Comparison of ENCODE assay signal across 1 cellular context in the genomic region with DNA sequence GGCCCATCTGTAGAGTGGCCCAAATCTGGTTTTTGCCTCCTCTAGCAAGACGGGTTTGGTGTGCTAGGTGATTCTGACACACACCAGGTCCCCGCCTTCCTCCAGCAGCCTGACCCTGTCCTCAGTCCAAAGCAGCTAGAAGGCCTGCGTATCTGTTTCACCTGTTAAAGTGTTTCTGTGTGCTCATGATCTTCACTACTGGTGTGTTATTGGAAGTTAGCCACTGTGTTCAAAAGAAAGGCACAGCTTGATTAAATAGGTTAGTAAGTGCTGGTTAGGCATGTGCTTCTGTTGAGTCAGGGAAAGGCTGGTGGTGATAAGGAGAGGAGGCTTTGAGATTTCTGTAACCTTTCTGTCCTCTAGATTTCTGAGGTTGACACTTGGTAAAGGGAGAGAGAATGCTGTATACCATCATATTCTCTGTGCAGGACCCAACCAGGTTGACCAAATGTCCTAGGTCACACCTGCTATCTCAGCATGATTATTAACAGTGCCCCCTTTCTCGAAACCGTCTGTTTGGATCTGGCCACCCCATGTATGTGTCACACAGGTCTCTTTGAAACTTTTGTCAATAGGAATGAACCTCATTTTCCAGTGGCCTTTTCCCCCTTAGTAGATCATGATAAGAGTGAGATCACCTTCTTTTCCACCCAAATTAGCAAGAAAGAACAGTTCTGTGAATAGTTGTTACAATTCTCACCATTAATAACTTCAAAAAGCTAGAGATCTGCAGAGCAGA.
TF ChIP-seq lines count a peak whose summit lies in the region.

No MANE protein-coding gene starts in this region.

TF ChIP-seq in IMR-90, 13 proteins besides CTCF, POLR2A, EP300 and RAD21:
- TF ChIP-seq MAZ (IDR thresholded peaks at IDR 0.05; ENCODE audit: borderline replicate concordance, low read depth, low read length) (no peak), MAFK (IDR thresholded peaks at IDR 0.05; ENCODE audit: low read depth, low read length) (no peak), RFX5 (IDR thresholded peaks at IDR 0.05; ENCODE audit: low read depth, low read length) (no peak), CHD1 (IDR thresholded peaks at IDR 0.05; ENCODE audit: low read depth, low read length) (no peak), BHLHE40 (IDR thresholded peaks at IDR 0.05; ENCODE audit: low read depth, low read length) (no peak), CEBPB (IDR thresholded peaks at IDR 0.05; ENCODE audit: low read depth, low read length) (no peak), NFE2L2 (IDR thresholded peaks at IDR 0.05; ENCODE audit: low read depth, low read length) (no peak), FOS (IDR thresholded peaks at IDR 0.05; ENCODE audit: low read depth, low read length) (no peak), MXI1 (IDR thresholded peaks at IDR 0.05; ENCODE audit: borderline replicate concordance, low read depth, low read length) (no peak), SMC3 (IDR thresholded peaks at IDR 0.05; ENCODE audit: low read depth, low read length) (no peak), RCOR1 (IDR thresholded peaks at IDR 0.05; ENCODE audit: insufficient replicate concordance, low read length) (no peak)
- TF ChIP-seq, protein P1, sequence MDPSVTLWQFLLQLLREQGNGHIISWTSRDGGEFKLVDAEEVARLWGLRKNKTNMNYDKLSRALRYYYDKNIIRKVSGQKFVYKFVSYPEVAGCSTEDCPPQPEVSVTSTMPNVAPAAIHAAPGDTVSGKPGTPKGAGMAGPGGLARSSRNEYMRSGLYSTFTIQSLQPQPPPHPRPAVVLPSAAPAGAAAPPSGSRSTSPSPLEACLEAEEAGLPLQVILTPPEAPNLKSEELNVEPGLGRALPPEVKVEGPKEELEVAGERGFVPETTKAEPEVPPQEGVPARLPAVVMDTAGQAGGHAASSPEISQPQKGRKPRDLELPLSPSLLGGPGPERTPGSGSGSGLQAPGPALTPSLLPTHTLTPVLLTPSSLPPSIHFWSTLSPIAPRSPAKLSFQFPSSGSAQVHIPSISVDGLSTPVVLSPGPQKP (IDR thresholded peaks at IDR 0.05; ENCODE audit: borderline replicate concordance, low read depth, low read length) = no peak
- TF ChIP-seq, protein P2, sequence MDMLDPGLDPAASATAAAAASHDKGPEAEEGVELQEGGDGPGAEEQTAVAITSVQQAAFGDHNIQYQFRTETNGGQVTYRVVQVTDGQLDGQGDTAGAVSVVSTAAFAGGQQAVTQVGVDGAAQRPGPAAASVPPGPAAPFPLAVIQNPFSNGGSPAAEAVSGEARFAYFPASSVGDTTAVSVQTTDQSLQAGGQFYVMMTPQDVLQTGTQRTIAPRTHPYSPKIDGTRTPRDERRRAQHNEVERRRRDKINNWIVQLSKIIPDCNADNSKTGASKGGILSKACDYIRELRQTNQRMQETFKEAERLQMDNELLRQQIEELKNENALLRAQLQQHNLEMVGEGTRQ (IDR thresholded peaks at IDR 0.05; ENCODE audit: low read depth, low read length) = no peak
TF ChIP-seq in IMR-90: peak in this region for 0.
